ENCODE assay signal across 27 cellular contexts in the genomic region with DNA sequence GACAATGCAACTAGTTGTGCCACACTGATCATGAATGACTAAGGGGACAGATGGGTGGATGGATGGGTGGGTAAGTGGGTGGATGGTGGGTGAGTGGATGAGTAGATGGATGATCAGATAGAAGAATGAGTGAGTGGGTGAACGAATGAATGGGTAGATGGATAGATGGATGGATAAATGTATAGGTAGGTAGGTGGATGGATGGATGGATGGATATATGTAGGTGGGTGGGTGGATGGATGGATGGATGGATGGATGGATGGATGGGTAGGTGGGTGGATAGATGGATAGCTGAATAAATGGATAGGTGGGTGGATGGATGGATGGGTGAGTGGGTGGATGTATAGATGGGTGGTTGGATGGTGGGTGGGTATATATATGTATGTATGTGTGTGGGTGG.
"Had no signal": no experiment of that assay in that cellular context is flagged by ENCODE, and none has a peak within 500 bp of the region (broad histone marks: within the 10 kb centered on the region; RNA-seq: fewer than 3 reads in every experiment).

No MANE protein-coding gene starts in this region.

- H3K4me3 ChIP-seq: colonic mucosa, coronary artery, dorsolateral prefrontal cortex, esophagus muscularis mucosa, esophagus squamous epithelium, gastrocnemius medialis, gastroesophageal sphincter, heart left ventricle, heart right ventricle had no signal

- H3K27me3 ChIP-seq: colonic mucosa, dorsolateral prefrontal cortex, esophagus muscularis mucosa, esophagus squamous epithelium, gastrocnemius medialis, gastroesophageal sphincter, heart left ventricle, heart right ventricle had no signal

- FAIRE-seq: colon, endometrium, endothelial cell of umbilical vein, frontal cortex had no signal

- H3K9me3 ChIP-seq: colonic mucosa, esophagus muscularis mucosa, esophagus squamous epithelium, gastrocnemius medialis, gastroesophageal sphincter, heart left ventricle, heart right ventricle had no signal

- H3K36me3 ChIP-seq: colonic mucosa, esophagus squamous epithelium, gastrocnemius medialis had no signal

- H3K4me1 ChIP-seq: colonic mucosa, esophagus squamous epithelium, gastrocnemius medialis, gastroesophageal sphincter had no signal

- ATAC-seq: effector memory CD8-positive, alpha-beta T cell; esophagus mucosa; gastrocnemius medialis; gastroesophageal sphincter; heart left ventricle; heart right ventricle had no signal

- DNase-seq: colonic mucosa; cortex of kidney; dermis blood vessel endothelial cell; effector CD4-positive, alpha-beta T cell; effector CD8-positive, alpha-beta T cell; effector memory CD4-positive, alpha-beta T cell; effector memory CD8-positive, alpha-beta T cell; endodermal cell; erythroblast; esophagus squamous epithelium; foreskin fibroblast; foreskin melanocyte; gastrocnemius medialis; glutamatergic neuron; head of caudate nucleus; heart left ventricle; heart right ventricle had no signal

- H3K27ac ChIP-seq: colonic mucosa, coronary artery, dorsolateral prefrontal cortex, epithelial cell of prostate, esophagus muscularis mucosa, esophagus squamous epithelium, gastrocnemius medialis, gastroesophageal sphincter, heart left ventricle, heart right ventricle had no signal
